Comparison of ENCODE assay signal across 8 cellular contexts in genomic region chr5:151607304-151607703, GRCh38. TPM values are rescaled to one million over a fixed set of nuclear protein-coding genes. Genes with fewer than 3 reads are reported as not detected.
"Had no signal": no experiment of that assay in that cellular context is flagged by ENCODE, and none has a peak within 500 bp of the region (broad histone marks: within the 10 kb centered on the region; RNA-seq: fewer than 3 reads in every experiment).

No MANE protein-coding gene starts in this region.

- H3K9me3 Mint-ChIP-seq: IgD-negative memory B cell had no signal

- DNase-seq: IMR-90, KBM-7, KG1 had no signal

- H3K4me2 ChIP-seq: KMS-11 had no signal

- H3K27ac ChIP-seq: HL-60, KMS-11 had no signal

- H3K9ac ChIP-seq: KMS-11 had no signal

- H3K36me3 Mint-ChIP-seq: IgD-negative memory B cell had no signal

- H3K27ac Mint-ChIP-seq: IgD-negative memory B cell had no signal

- FAIRE-seq: HTR-8/SVneo had no signal

- H3K4me3 Mint-ChIP-seq: IgD-negative memory B cell had no signal

RNA-seq across cellular contexts. Expression of gene FAT2, which starts 16.2 kb away (rescaled TPM):
- total RNA-seq: HT-29 had no signal
- polyA plus RNA-seq: IgD-negative memory B cell had no signal
